In the genomic region with DNA sequence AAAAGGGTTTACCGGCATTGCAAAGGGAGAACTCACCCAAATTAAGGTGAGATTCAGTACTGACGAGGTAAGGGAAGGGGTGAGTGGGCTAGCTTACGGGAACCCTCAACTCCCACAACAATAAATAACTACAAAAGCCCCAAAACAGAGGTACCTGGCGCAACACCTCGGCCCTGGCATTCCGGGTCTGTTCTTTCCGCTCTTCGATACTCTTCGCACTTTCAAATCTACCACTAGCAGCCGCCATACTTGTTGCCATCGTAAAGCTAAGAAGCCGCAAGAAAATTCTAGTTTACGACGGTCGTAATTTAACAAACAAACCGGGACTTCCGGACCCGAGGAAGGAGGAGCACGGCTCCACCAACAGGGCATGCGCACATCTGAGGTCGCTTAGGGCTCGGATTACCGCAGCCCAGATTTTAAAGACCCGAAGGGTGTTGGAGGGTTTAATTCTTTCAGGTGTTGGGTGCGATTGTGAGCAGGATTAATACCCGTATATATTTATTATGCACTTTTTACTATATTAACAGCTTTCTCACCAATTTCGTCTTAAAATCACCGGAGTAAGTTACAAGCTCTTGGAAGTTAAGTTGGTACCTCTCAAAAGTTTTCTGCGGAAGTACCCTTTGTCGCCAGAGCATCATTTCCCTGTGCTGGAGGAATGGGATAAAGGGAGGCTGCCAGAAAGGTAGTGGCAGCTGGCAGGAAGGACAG, we compare ENCODE assay signal across 8 cellular contexts. TPM values are rescaled to one million over a fixed set of nuclear protein-coding genes. Genes with fewer than 3 reads are reported as not detected.
A peak's percentile ranks its signal among the peaks of the same experiment; 100 is the strongest.
DNase-seq lines count a peak whose midpoint lies in the region; ATAC-seq, FAIRE-seq and TF ChIP-seq lines count a peak whose summit lies in the region.

A gene (minus strand): TSS at position 268 of the 714 bp plus-strand sequence. CDS start 9 bp downstream, at position 259.

- TF ChIP-seq POLR2A in GM12891 (IDR thresholded peaks at IDR 0.05; ENCODE audit: low read depth, low read length) (peak; percentile 87), adrenal gland (IDR thresholded peaks at IDR 0.05) (peak in 1 of 2 donors; percentile 39), upper lobe of left lung (IDR thresholded peaks at IDR 0.05) (peak in 1 of 4 donors; percentile 58)

- TF ChIP-seq CTCF in adrenal gland (IDR thresholded peaks at IDR 0.05), result peak in 3 of 6 experiments; percentile 7 to 25 (median 12)
- peak in 2 of 9 donors; percentile 27 to 42 for TF ChIP-seq CTCF in heart right ventricle (IDR thresholded peaks at IDR 0.05)
- peak in 2 of 6 experiments; percentile 4 to 13 for TF ChIP-seq CTCF in upper lobe of left lung (IDR thresholded peaks at IDR 0.05)

- peak within 1 kb of the TSS; percentile 94 for H3K27ac Mint-ChIP-seq in T-cell

- H3K27me3 ChIP-seq in adrenal gland, result no peaks in the 10 kb centered on the region
- no peaks in the 10 kb centered on the region for H3K27me3 ChIP-seq in heart right ventricle
- no peaks in the 10 kb centered on the region for H3K27me3 ChIP-seq in upper lobe of left lung

- peak within 1 kb of the TSS; percentile 78 to 95 (median 88) for H3K4me3 Mint-ChIP-seq in T-cell

- peaks cover 34 to 38% (median 35%) of the 10 kb centered on the region in 3 donors for H3K4me1 Mint-ChIP-seq in T-cell

- CTCF ChIA-PET in T-cell (lab: Charles Lee), result interaction anchor here (0.6 to 1.2 kb wide), 8 partner anchors 8 to 1379 kb away, joined by 3 to 5 read pairs (median 4); a partner anchor contains a TSS

- 0% methylated on average over 25 to 30 of the region's 30 CpGs for WGBS in adrenal gland, 4 donors
- WGBS in heart right ventricle, 2 donors, result 0% methylated on average over 30 of the region's 30 CpGs
- WGBS in upper lobe of left lung, 2 donors, result 1 to 2% methylated on average over 28 to 30 of the region's 30 CpGs

- peaks cover 6% of the 10 kb centered on the region for H3K36me3 Mint-ChIP-seq in T-cell

- H3K4me1 ChIP-seq in adrenal gland (replicated peaks in 1 of 2), result peaks cover 15 to 22% of the 10 kb centered on the region in 2 donors
- peaks cover 5 to 21% (median 18%) of the 10 kb centered on the region in 9 donors for H3K4me1 ChIP-seq in heart right ventricle
- peaks cover 9 to 18% (median 14%) of the 10 kb centered on the region in 4 donors for H3K4me1 ChIP-seq in upper lobe of left lung

- H3K27ac ChIP-seq in adrenal gland, result peak within 1 kb of the TSS in 4 of 5 donors; percentile 38 to 79 (median 62)
- H3K27ac ChIP-seq in heart right ventricle, result peak within 1 kb of the TSS; percentile 51 to 85 (median 76)
- H3K27ac ChIP-seq in upper lobe of left lung, result peak within 1 kb of the TSS; percentile 64 to 88 (median 72)

- intact Hi-C loops in adrenal gland (cut with DNase I), result no loop called here
- intact Hi-C loops in heart right ventricle (cut with DNase I), result loop anchor here in 1 of 10 donors (10.0 kb wide), 1 partner anchor 107 kb away; a partner anchor contains a TSS
- intact Hi-C loops in posterior cingulate gyrus (cut with DNase I), result loop anchor here (10.0 kb wide), 1 partner anchor 1373 kb away; no protein-coding TSS in a partner anchor

- POLR2A ChIA-PET in T-cell (lab: Charles Lee), result interaction anchor here (0.5 to 1.3 kb wide), 5 partner anchors 24 to 1153 kb away, joined by 3 to 7 read pairs (median 4); a partner anchor contains a TSS

- H3K9me3 ChIP-seq in adrenal gland (replicated peaks in 1 of 3), result no peaks in the 10 kb centered on the region
- no peaks in the 10 kb centered on the region for H3K9me3 ChIP-seq in heart right ventricle
- no peaks in the 10 kb centered on the region for H3K9me3 ChIP-seq in upper lobe of left lung

- DNase-seq in GM12891 (ENCODE audit: insufficient read length, low spot score), result peak; percentile 46
- peak; percentile 74 for DNase-seq in NCI-H1436 treated with DMSO at 0.1 percent for 48 hours (lab: John Stamatoyannopoulos, UW)
- DNase-seq in T-cell, result peak; percentile 65 to 93 (median 87)
- DNase-seq in adrenal gland, result peak; percentile 89 to 95 (median 92)
- peak; percentile 87 to 91 for DNase-seq in heart right ventricle
- DNase-seq in posterior cingulate gyrus, result peak; percentile 78 to 97 (median 86)
- DNase-seq in upper lobe of left lung, result peak; percentile 40 to 91

- peak in 1 of 4 donors; percentile 10 for TF ChIP-seq EP300 in upper lobe of left lung (IDR thresholded peaks at IDR 0.05)

- peak; percentile 97 for FAIRE-seq in GM12891 (lab: Jason Lieb, UNC)

- H3K36me3 ChIP-seq in adrenal gland (replicated peaks in 1 of 2), result peaks cover 0 to 17% of the 10 kb centered on the region in 2 donors
- peaks cover 0 to 31% (median 11%) of the 10 kb centered on the region in 9 donors for H3K36me3 ChIP-seq in heart right ventricle
- peaks cover 12 to 23% (median 16%) of the 10 kb centered on the region in 4 donors for H3K36me3 ChIP-seq in upper lobe of left lung

- H3K4me3 ChIP-seq in adrenal gland (peak within 1 kb of the TSS; percentile 47 to 99 (median 77)), heart right ventricle (peak within 1 kb of the TSS; percentile 46 to 96 (median 76)), upper lobe of left lung (peak within 1 kb of the TSS; percentile 71 to 91 (median 80))

- H3K9me3 Mint-ChIP-seq in T-cell, result no peaks in the 10 kb centered on the region

- peaks cover 0 to 7% of the 10 kb centered on the region in 2 donors for H3K27me3 Mint-ChIP-seq in T-cell

- ATAC-seq in HG02840 (IDR thresholded peaks at IDR 0.05; ENCODE audit: low FRiP score, unreplicated experiment) (peak; percentile 99), T-cell (replicated peaks in 1 of 4) (peak; percentile 94), heart right ventricle (peak; percentile 98 to 100 (median 99)), upper lobe of left lung (ENCODE audit: low FRiP score in 2 of 2) (peak; percentile 98 to 100)

TF ChIP-seq in GM12891, 5 proteins besides CTCF, POLR2A, EP300 and RAD21:
- TF ChIP-seq POLR2AphosphoS5 (IDR thresholded peaks at IDR 0.05; ENCODE audit: low read depth, low read length), result peak; percentile 75; the same call in 1 of the 2 replicates
- TF ChIP-seq PAX5 (IDR thresholded peaks at IDR 0.05; ENCODE audit: insufficient read depth, low read length, severe bottlenecking), result no peak
- TF ChIP-seq TAF1 (IDR thresholded peaks at IDR 0.05; ENCODE audit: low read depth, low read length), result peak; percentile 93
- TF ChIP-seq POU2F2 (IDR thresholded peaks at IDR 0.05; ENCODE audit: low read depth, low read length), result no peak
- TF ChIP-seq SPI1 (IDR thresholded peaks at IDR 0.05; ENCODE audit: low read depth, low read length), result 0 out of 2 replicates have a peak, but pooled peaks have one; percentile 5

RNA-seq across cellular contexts. Expression of the gene that starts here (rescaled TPM):
- 5.6 TPM for polyA plus RNA-seq in GM12891 (2012; ENCODE audit: low read depth, missing spikeins)
- total RNA-seq in T-cell (10 to 100 TPM; 24.9 to 34.3 (median 26.1) TPM), adrenal gland (10 to 100 TPM in 5 of 8 donors, 1 to 10 TPM in 3; 6.5 to 24.6 (median 13.5) TPM), heart right ventricle (10 to 100 TPM in 1 of 10 donors, 1 to 10 TPM in 9; 6.5 to 11.7 (median 8.0) TPM), upper lobe of left lung (10 to 100 TPM; 12.8 to 37.7 (median 21.7) TPM)
- polyA plus RNA-seq in adrenal gland (10 to 100 TPM in 1 of 3 donors, 1 to 10 TPM in 2; 8.6 to 16.1 (median 9.0) TPM), heart right ventricle (10 to 100 TPM in 1 of 2 donors, 1 to 10 TPM in 1; 3.1 to 10.1 TPM)

Comparison
In these comparisons a context has a peak if more than half of its experiments do, and no peak if none do; other contexts are left out.
1. Peak in every context shown above with its lines: DNase-seq, ATAC-seq, H3K4me3 ChIP-seq and H3K27ac ChIP-seq.